9 cellular contexts compared by ENCODE assay signal in genomic region chr11:65486570-65487466, GRCh38. TPM values are rescaled to one million over a fixed set of nuclear protein-coding genes. Genes with fewer than 3 reads are reported as not detected.
DNase-seq lines count a peak whose midpoint lies in the region; ATAC-seq and TF ChIP-seq lines count a peak whose summit lies in the region.
"Had no signal": no experiment of that assay in that cellular context is flagged by ENCODE, and none has a peak within 500 bp of the region (broad histone marks: within the 10 kb centered on the region; RNA-seq: fewer than 3 reads in every experiment).

No MANE protein-coding gene starts in this region.

- H3K4me3 ChIP-seq in cardiac muscle cell = no peak overlapping the region
- no peak overlapping the region for H3K4me3 ChIP-seq in ectodermal cell (ENCODE audit: insufficient read depth, low read depth, low read length)
- no peak overlapping the region for H3K4me3 ChIP-seq in aorta (ENCODE audit: low read length in 2 of 2)
- H3K4me3 ChIP-seq in effector memory CD4-positive, alpha-beta T cell (ENCODE audit: insufficient read depth, low read depth, low read length, poor library complexity, severe bottlenecking) = no peak overlapping the region

- H3K27ac Mint-ChIP-seq in neural crest cell (ENCODE audit: unreplicated experiment) = peak overlapping the region; percentile 95
- H3K27ac Mint-ChIP-seq: activated naive CD8-positive, alpha-beta T cell had no signal

- 82 to 86% methylated on average over 10 of the region's 10 CpGs for WGBS in ectodermal cell, 2 experiments
- WGBS in aorta, 2 donors = 47 to 51% methylated on average over 10 of the region's 10 CpGs

- TF ChIP-seq CTCF in cardiac muscle cell (IDR thresholded peaks at IDR 0.05; ENCODE audit: low read depth, low read length) = no peak
- TF ChIP-seq CTCF in neural crest cell (conservative IDR thresholded peaks at IDR 0.05) = no peak

- H3K4me1 Mint-ChIP-seq in neural crest cell = peaks cover 75% of the 10 kb centered on the region

- H3K4me3 Mint-ChIP-seq in neural crest cell = peak overlapping the region; percentile 80
- H3K4me3 Mint-ChIP-seq: activated naive CD8-positive, alpha-beta T cell had no signal

- H3K36me3 ChIP-seq in cardiac muscle cell (no peaks in the 10 kb centered on the region), ectodermal cell (ENCODE audit: control insufficient read depth, insufficient read depth, low read length) (no peaks in the 10 kb centered on the region), aorta (ENCODE audit: control insufficient read depth in 1 of 2, insufficient read depth in 2 of 2, low read length in 1 of 2) (no peaks in the 10 kb centered on the region)
- no peaks in the 10 kb centered on the region for H3K36me3 ChIP-seq in effector memory CD4-positive, alpha-beta T cell (ENCODE audit: control insufficient read depth, insufficient read depth, low read length)

- ATAC-seq in aorta (ENCODE audit: low FRiP score) = no peak

- peaks cover 53% of the 10 kb centered on the region for H3K4me1 ChIP-seq in cardiac muscle cell (ENCODE audit: low read depth)
- H3K4me1 ChIP-seq in ectodermal cell (ENCODE audit: control insufficient read depth, insufficient read depth, low read length) = peaks cover 60% of the 10 kb centered on the region
- peaks cover 0 to 2% of the 10 kb centered on the region in 2 donors for H3K4me1 ChIP-seq in aorta (ENCODE audit: control insufficient read depth in 1 of 2, insufficient read depth in 2 of 2, low read length in 2 of 2)
- no peaks in the 10 kb centered on the region for H3K4me1 ChIP-seq in effector memory CD4-positive, alpha-beta T cell (ENCODE audit: control insufficient read depth, insufficient read depth, low read length, poor library complexity, severe bottlenecking)

- no peaks in the 10 kb centered on the region for H3K9me3 Mint-ChIP-seq in neural crest cell

- intact Hi-C loops in cardiac septum (cut with DNase I) (no loop called here), aorta (cut with DNase I) (no loop called here)

- H3K36me3 Mint-ChIP-seq in neural crest cell (ENCODE audit: low read depth) = no peaks in the 10 kb centered on the region
- H3K36me3 Mint-ChIP-seq: activated naive CD8-positive, alpha-beta T cell had no signal

- peaks cover 2% of the 10 kb centered on the region for H3K27me3 Mint-ChIP-seq in neural crest cell (ENCODE audit: low read depth)
- H3K27me3 Mint-ChIP-seq: activated naive CD8-positive, alpha-beta T cell had no signal

- DNase-seq in cardiac muscle cell (ENCODE audit: low read depth in 1 of 2, low spot score in 1 of 2) (no peak), cardiac septum (ENCODE audit: low spot score) (no peak), neural crest cell (ENCODE audit: low read depth, low spot score) (no peak), aorta (peak; percentile 38 to 45), hepatic stellate cell (ENCODE audit: low spot score) (no peak), DMS153 treated with DMSO at 0.1 percent for 48 hours (lab: John Stamatoyannopoulos, UW; ENCODE audit: unreplicated experiment) (no peak)
- DNase-seq in effector memory CD4-positive, alpha-beta T cell = no peak

- peak overlapping the region; percentile 100 for H3K27ac ChIP-seq in cardiac muscle cell
- peak overlapping the region; percentile 76 for H3K27ac ChIP-seq in ectodermal cell (ENCODE audit: insufficient read depth, low read depth, low read length, poor library complexity, severe bottlenecking)
- peak overlapping the region; percentile 96 to 99 for H3K27ac ChIP-seq in aorta (ENCODE audit: low read depth in 1 of 2, low read length in 2 of 2)
- H3K27ac ChIP-seq in effector memory CD4-positive, alpha-beta T cell (ENCODE audit: insufficient read depth, low read length, poor library complexity, severe bottlenecking) = no peak overlapping the region

- H3K27me3 ChIP-seq in cardiac muscle cell (no peaks in the 10 kb centered on the region), ectodermal cell (ENCODE audit: control insufficient read depth, insufficient read depth, low read length, poor library complexity, severe bottlenecking) (no peaks in the 10 kb centered on the region), aorta (ENCODE audit: control insufficient read depth in 1 of 2, insufficient read depth in 2 of 2, low read length in 1 of 2) (no peaks in the 10 kb centered on the region)
- no peaks in the 10 kb centered on the region for H3K27me3 ChIP-seq in effector memory CD4-positive, alpha-beta T cell (replicated peaks; ENCODE audit: control insufficient read depth, insufficient read depth, low read length, poor library complexity, severe bottlenecking)

- H3K9me3 ChIP-seq in cardiac muscle cell (ENCODE audit: low read depth) (no peaks in the 10 kb centered on the region), ectodermal cell (ENCODE audit: control insufficient read depth, low read length) (no peaks in the 10 kb centered on the region), aorta (ENCODE audit: control insufficient read depth, low read length) (no peaks in the 10 kb centered on the region)
- H3K9me3 ChIP-seq in effector memory CD4-positive, alpha-beta T cell (ENCODE audit: control insufficient read depth, low read length) = no peaks in the 10 kb centered on the region

RNA-seq across cellular contexts. Expression of gene MALAT1, which starts 12.0 kb away (rescaled TPM):
- total RNA-seq in cardiac muscle cell (3,311 and 7,439 TPM in 2 replicates), cardiac septum (9,850 TPM), neural crest cell (4,794 and 5,409 TPM in 2 replicates), aorta (over 10,000 TPM; 16,103 to 18,225 TPM)
- polyA plus RNA-seq in cardiac muscle cell (16,838 and 18,899 TPM in 2 replicates), aorta (100 to 1,000 TPM; 228 to 370 TPM)
- polyA plus RNA-seq in ectodermal cell (2013, experiment 1 of 4) = 2,593 TPM
- polyA plus RNA-seq in ectodermal cell (2013, experiment 2 of 4) = 2,616 TPM
- 1,460 TPM for polyA plus RNA-seq in ectodermal cell (2013, experiment 3 of 4)
- 1,510 TPM for polyA plus RNA-seq in ectodermal cell (2013, experiment 4 of 4)

RNA-seq across cellular contexts. Expression of gene SCYL1, which starts 38.1 kb away (rescaled TPM):
- 157 and 168 TPM in 2 replicates for total RNA-seq in cardiac muscle cell
- polyA plus RNA-seq in cardiac muscle cell = 139 and 146 TPM in 2 replicates
- 60.2 TPM for total RNA-seq in cardiac septum
- polyA plus RNA-seq in ectodermal cell (2013, experiment 1 of 4) = 52.2 TPM
- 49.6 TPM for polyA plus RNA-seq in ectodermal cell (2013, experiment 2 of 4)
- polyA plus RNA-seq in ectodermal cell (2013, experiment 3 of 4) = 46.2 TPM
- 55.4 TPM for polyA plus RNA-seq in ectodermal cell (2013, experiment 4 of 4)
- total RNA-seq in neural crest cell = 66.0 and 68.8 TPM in 2 replicates
- 10 to 100 TPM; 74.0 to 74.4 TPM for total RNA-seq in aorta
- 10 to 100 TPM; 31.3 to 98.9 TPM for polyA plus RNA-seq in aorta

Comparison
In these comparisons a context has a peak if more than half of its experiments do, and no peak if none do; other contexts are left out.
1. DNase-seq: peak in aorta (2 of 2); none in cardiac muscle cell (0 of 2), cardiac septum (single experiment), neural crest cell (single experiment), effector memory CD4-positive, alpha-beta T cell (0 of 3), hepatic stellate cell (single experiment) and DMS153 treated with DMSO at 0.1 percent for 48 hours (single experiment).